In genomic region chr21:15195104-15195503, GRCh38 we compare ENCODE assay signal across 6 cellular contexts.
"Had no signal": no experiment of that assay in that cellular context is flagged by ENCODE, and none has a peak within 500 bp of the region (broad histone marks: within the 10 kb centered on the region; RNA-seq: fewer than 3 reads in every experiment).

No MANE protein-coding gene starts in this region.

- FAIRE-seq: HTR-8/SVneo had no signal

- H3K27ac ChIP-seq: HL-60, KMS-11 had no signal

- H3K9ac ChIP-seq: KMS-11 had no signal

- DNase-seq: IMR-90, KBM-7, KG1 had no signal

- H3K4me2 ChIP-seq: KMS-11 had no signal
